Comparison of ENCODE assay signal across 7 cellular contexts in genomic region chr6:26195376-26195923, GRCh38.
DNase-seq lines count a peak whose midpoint lies in the region; ATAC-seq and TF ChIP-seq lines count a peak whose summit lies in the region.

No MANE protein-coding gene starts in this region.

- TF ChIP-seq CTCF in GM13977 (IDR thresholded peaks at IDR 0.05; ENCODE audit: extremely low read depth, insufficient read depth, missing control alignments): no peak
- no peak for TF ChIP-seq CTCF in fibroblast of the aortic adventitia (IDR thresholded peaks at IDR 0.05; ENCODE audit: insufficient read depth, low read length)
- no peak for TF ChIP-seq CTCF in natural killer cell (IDR thresholded peaks at IDR 0.05)
- no peak for TF ChIP-seq CTCF in testis (IDR thresholded peaks at IDR 0.05)

- H3K4me1 Mint-ChIP-seq in natural killer cell: peaks cover 45 to 51% of the 10 kb centered on the region in 2 donors

- H3K36me3 Mint-ChIP-seq in natural killer cell: no peaks in the 10 kb centered on the region

- intact Hi-C loops in natural killer cell (cut with micrococcal nuclease): loop anchor here (1.0 to 10.0 kb wide), 5 partner anchors 23 to 1697 kb away; a partner anchor contains a TSS
- intact Hi-C loops in testis (cut with DNase I; ENCODE audit: low total_unique reads): no loop called here

- H3K27me3 ChIP-seq in testis: no peaks in the 10 kb centered on the region

- H3K4me3 Mint-ChIP-seq in natural killer cell: peak overlapping the region; percentile 96

- peak overlapping the region; percentile 83 to 85 for H3K27ac ChIP-seq in testis

- H3K4me1 ChIP-seq in testis: no peaks in the 10 kb centered on the region

- H3K27ac Mint-ChIP-seq in natural killer cell: peak overlapping the region; percentile 98 to 99

- WGBS in testis, 2 donors: 5 to 11% methylated on average over 23 of the region's 23 CpGs

- no peak for TF ChIP-seq POLR2A in testis (IDR thresholded peaks at IDR 0.05)

- ATAC-seq in HG03520 (IDR thresholded peaks at IDR 0.05; ENCODE audit: unreplicated experiment) (peak; percentile 31), natural killer cell (peak; percentile 51 to 77 (median 59))

- no peaks in the 10 kb centered on the region for H3K9me3 ChIP-seq in testis

- no peaks in the 10 kb centered on the region for H3K9me3 Mint-ChIP-seq in natural killer cell

- H3K27me3 Mint-ChIP-seq in natural killer cell (ENCODE audit: low read depth in 2 of 2): no peaks in the 10 kb centered on the region

- H3K36me3 ChIP-seq in testis (ENCODE audit: low read depth, missing control alignments): no peaks in the 10 kb centered on the region

- DNase-seq in GM13977 (ENCODE audit: low spot score): peak; percentile 69
- DNase-seq in RPMI8226: peak; percentile 96
- DNase-seq in activated gamma-delta T cell treated with Interleukin-2 at 50 U/mL for 16 hours: peak; percentile 82
- peak; percentile 98 for DNase-seq in fibroblast of the aortic adventitia (ENCODE audit: low read depth)
- peak; percentile 78 for DNase-seq in natural killer cell
- peak; percentile 95 for DNase-seq in testis

- peak overlapping the region; percentile 83 for H3K4me3 ChIP-seq in fibroblast of the aortic adventitia (ENCODE audit: low read depth, low read length)
- peak overlapping the region; percentile 60 to 78 for H3K4me3 ChIP-seq in testis

- in situ Hi-C loops in GM13977 (cut with MboI; ENCODE audit: low pct_unique_long_range_greater_than_20kb, low sequenced_read_pairs, unreplicated experiment): loop anchor here (5.0 to 10.0 kb wide), 2 partner anchors 73 to 939 kb away; a partner anchor contains a TSS

Comparison
In these comparisons a context has a peak if more than half of its experiments do, and no peak if none do; other contexts are left out.
1. Peak in every context shown above with its lines: DNase-seq, ATAC-seq, H3K4me3 ChIP-seq and H3K27ac ChIP-seq.